Comparison of ENCODE assay signal across 19 cellular contexts in the genomic region with DNA sequence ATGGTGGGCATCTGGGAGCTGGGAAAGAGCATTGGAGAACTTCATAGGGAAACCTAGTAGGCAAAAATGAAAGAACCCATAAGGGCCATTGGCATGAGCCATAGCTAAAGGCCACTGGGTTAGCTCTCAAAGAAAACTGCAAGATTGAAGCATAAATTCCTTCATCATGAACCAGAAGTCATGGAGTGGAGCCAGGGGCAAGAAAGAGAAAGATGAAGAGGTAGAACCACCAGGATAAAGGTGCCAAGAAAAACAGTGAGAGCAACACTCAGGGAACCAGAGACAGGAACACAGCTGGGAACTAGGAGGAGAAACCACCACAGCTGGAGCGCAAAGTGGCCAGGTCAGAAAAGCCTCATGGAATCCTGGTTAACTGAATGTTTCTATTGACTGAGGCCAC. TPM values are rescaled to one million over a fixed set of nuclear protein-coding genes. Genes with fewer than 3 reads are reported as not detected.
DNase-seq lines count a peak whose midpoint lies in the region; TF ChIP-seq lines count a peak whose summit lies in the region.
"Had no signal": no experiment of that assay in that cellular context is flagged by ENCODE, and none has a peak within 500 bp of the region (broad histone marks: within the 10 kb centered on the region; RNA-seq: fewer than 3 reads in every experiment).

No MANE protein-coding gene starts in this region.

- H3K36me3 Mint-ChIP-seq in osteocyte (ENCODE audit: unreplicated experiment): no peaks in the 10 kb centered on the region
- H3K36me3 Mint-ChIP-seq: naive B cell had no signal

- H3K27ac ChIP-seq in esophagus muscularis mucosa (replicated peaks in 1 of 4): no peak overlapping the region
- H3K27ac ChIP-seq in RWPE1: no peak overlapping the region
- H3K27ac ChIP-seq: body of pancreas, heart left ventricle, uterus had no signal

- peaks cover 23% of the 10 kb centered on the region for H3K27me3 Mint-ChIP-seq in osteocyte (ENCODE audit: unreplicated experiment)
- H3K27me3 Mint-ChIP-seq: naive B cell had no signal

- CTCF ChIA-PET in RWPE1 (lab: Yijun Ruan, JAX): no interaction called here

- no peak for TF ChIP-seq EP300 in esophagus muscularis mucosa (IDR thresholded peaks at IDR 0.05)

- DNase-seq in EL: peak; percentile 86
- peak; percentile 83 for DNase-seq in RPMI7951 (ENCODE audit: low read depth)
- DNase-seq in esophagus muscularis mucosa (ENCODE audit: extremely low spot score): peak; percentile 31
- no peak for DNase-seq in osteocyte (ENCODE audit: extremely low spot score, unreplicated experiment)
- DNase-seq in RWPE1 (ENCODE audit: low spot score): no peak
- no peak for DNase-seq in NCI-H2196 treated with DMSO at 0.1 percent for 48 hours (lab: John Stamatoyannopoulos, UW; ENCODE audit: unreplicated experiment)
- no peak for DNase-seq in AML-193 (lab: John Stamatoyannopoulos, UW)
- DNase-seq: activated CD4-positive, alpha-beta T cell treated with anti-CD3 and anti-CD28 coated beads for 36 hours; body of pancreas; effector memory CD8-positive, alpha-beta T cell; heart left ventricle; KG1; naive B cell; NCI-H526 treated with DMSO at 0.1 percent for 48 hours; right cardiac atrium; RPMI8226; stimulated activated naive CD4-positive, alpha-beta T cell treated with Interleukin-2 at 50 U/mL for 16 hours; uterus had no signal

- 88% methylated on average over 1 of the region's 1 CpG for WGBS in esophagus muscularis mucosa

- H3K9me3 ChIP-seq in esophagus muscularis mucosa: no peaks in the 10 kb centered on the region
- H3K9me3 ChIP-seq: body of pancreas, heart left ventricle, uterus had no signal

- H3K4me3 ChIP-seq in esophagus muscularis mucosa: no peak overlapping the region
- H3K4me3 ChIP-seq: body of pancreas, heart left ventricle, uterus had no signal

- no peaks in the 10 kb centered on the region for H3K27me3 ChIP-seq in esophagus muscularis mucosa
- H3K27me3 ChIP-seq: body of pancreas, heart left ventricle, uterus had no signal

- intact Hi-C loops in esophagus muscularis mucosa (cut with DNase I): no loop called here

- no peak for TF ChIP-seq CTCF in esophagus muscularis mucosa (IDR thresholded peaks at IDR 0.05)
- TF ChIP-seq CTCF in osteocyte (IDR thresholded peaks at IDR 0.05): no peak
- TF ChIP-seq CTCF in RWPE1 (conservative IDR thresholded peaks at IDR 0.05; ENCODE audit: low read depth): no peak

- H3K4me3 Mint-ChIP-seq in osteocyte (ENCODE audit: unreplicated experiment): no peak overlapping the region
- H3K4me3 Mint-ChIP-seq: activated CD4-positive, alpha-beta T cell treated with anti-CD3 and anti-CD28 coated beads for 36 hours; T-helper 2 cell treated with Interferon-gamma antibody and Interleukin-4, amounts not matched to agents 5 μg/mL and 100 μg/mL, for 36 hours had no signal

- POLR2A ChIA-PET in RWPE1 (lab: Yijun Ruan, JAX; ENCODE audit: low non-redundant PET): no interaction called here

- no peaks in the 10 kb centered on the region for H3K4me1 ChIP-seq in esophagus muscularis mucosa
- H3K4me1 ChIP-seq: body of pancreas, uterus had no signal

- H3K27ac Mint-ChIP-seq in osteocyte (ENCODE audit: unreplicated experiment): peak overlapping the region; percentile 19
- H3K27ac Mint-ChIP-seq: activated CD4-positive, alpha-beta T cell treated with anti-CD3 and anti-CD28 coated beads for 36 hours; effector memory CD8-positive, alpha-beta T cell; T-helper 2 cell treated with Interferon-gamma antibody and Interleukin-4, amounts not matched to agents 5 μg/mL and 100 μg/mL, for 36 hours had no signal

- H3K4me1 Mint-ChIP-seq in osteocyte (ENCODE audit: unreplicated experiment): peaks cover 21% of the 10 kb centered on the region

- peaks cover 0 to 6% (median 0%) of the 10 kb centered on the region in 4 donors for H3K36me3 ChIP-seq in esophagus muscularis mucosa
- H3K36me3 ChIP-seq: uterus had no signal

- no peaks in the 10 kb centered on the region for H3K9me3 Mint-ChIP-seq in osteocyte (ENCODE audit: unreplicated experiment)
- H3K9me3 Mint-ChIP-seq: effector memory CD8-positive, alpha-beta T cell; naive B cell; T-helper 2 cell treated with Interferon-gamma antibody and Interleukin-4, amounts not matched to agents 5 μg/mL and 100 μg/mL, for 36 hours had no signal

- TF ChIP-seq POLR2A in esophagus muscularis mucosa (IDR thresholded peaks at IDR 0.05; ENCODE audit: low read depth): no peak

RNA-seq across cellular contexts. Expression of a gene that starts 11.5 kb away (rescaled TPM):
- total RNA-seq in RPMI7951 (2014; rRNA removed; shearing (Covaris generic)): 25.9 and 31.8 TPM in 2 replicates
- total RNA-seq in esophagus muscularis mucosa (100 to 1,000 TPM in 1 of 4 donors, 10 to 100 TPM in 3; 64.3 to 132 (median 87.0) TPM), osteocyte (20.7 and 21.0 TPM in 2 replicates)

Comparison
In these comparisons a context has a peak if more than half of its experiments do, and no peak if none do; other contexts are left out.
1. DNase-seq: peak in EL (single experiment), RPMI7951 (single experiment) and esophagus muscularis mucosa (single experiment); none in osteocyte (single experiment), RWPE1 (single experiment), NCI-H2196 treated with DMSO at 0.1 percent for 48 hours (single experiment) and AML-193 (0 of 2).